In genomic region chr9:10436771-10437170, GRCh38 we compare ENCODE assay signal across 27 cellular contexts.
"Had no signal": no experiment of that assay in that cellular context is flagged by ENCODE, and none has a peak within 500 bp of the region (broad histone marks: within the 10 kb centered on the region; RNA-seq: fewer than 3 reads in every experiment).

No MANE protein-coding gene starts in this region.

- H3K4me1 ChIP-seq: left lung, right atrium auricular region, right lobe of liver, stomach, testis, thyroid gland, transverse colon, upper lobe of left lung, vagina had no signal

- DNase-seq: hippocampal formation; kidney; left colon; left lung; midbrain; mucosa of descending colon; naive thymus-derived CD4-positive, alpha-beta T cell; ovary; right lobe of liver; stimulated activated CD4-positive, alpha-beta T cell treated with anti-CD3 and anti-CD28 coated beads, Interleukin-12 subunit alpha, Interleukin-12 subunit beta, amount 100 ng/mL, for 4 hours; stimulated activated CD4-positive, alpha-beta T cell treated with anti-CD3 and anti-CD28 coated beads, Interleukin-15, amount 100 ng/mL, for 24 hours; stimulated activated CD4-positive, alpha-beta T cell treated with anti-CD3 and anti-CD28 coated beads, Interleukin-2, amount 100 ng/mL, for 24 hours; stimulated activated CD4-positive, alpha-beta T cell treated with anti-CD3 and anti-CD28 coated beads, Interleukin-4, amount 100 ng/mL, for 1 hour; stimulated activated naive B cell treated with anti-CD40 and anti-IgM and Interleukin-4, amounts not matched to agents 10 μg/mL and 1 μg/mL and 100 μg/mL, for 72 hours; stimulated activated naive CD8-positive, alpha-beta T cell treated with anti-CD3 and anti-CD28 coated beads, Interleukin-15, Interleukin-2, amounts not matched to agents 100 U/mL and 50 U/mL, for 24 hours; stomach; testis; thyroid gland; transverse colon; upper lobe of left lung had no signal

- H3K27me3 Mint-ChIP-seq: memory B cell; naive thymus-derived CD4-positive, alpha-beta T cell; natural killer cell treated with Interleukin-12 subunit alpha and Interleukin-12 subunit beta and Interleukin-15 and Interleukin-18, amount 100 ng/mL, for 72 hours; progenitor cell of endocrine pancreas; stimulated activated naive B cell treated with anti-CD40 and anti-IgM and Interleukin-4, amounts not matched to agents 10 μg/mL and 1 μg/mL and 100 μg/mL, for 72 hours had no signal

- H3K4me3 Mint-ChIP-seq: memory B cell; naive thymus-derived CD4-positive, alpha-beta T cell; natural killer cell treated with Interleukin-12 subunit alpha and Interleukin-12 subunit beta and Interleukin-15 and Interleukin-18, amount 100 ng/mL, for 72 hours; stimulated activated naive B cell treated with anti-CD40 and anti-IgM and Interleukin-4, amounts not matched to agents 10 μg/mL and 1 μg/mL and 100 μg/mL, for 72 hours had no signal

- H3K9me3 ChIP-seq: left lung, mucosa of descending colon, ovary, right atrium auricular region, right lobe of liver, stomach, testis, thyroid gland, transverse colon, upper lobe of left lung, vagina had no signal

- H3K27me3 ChIP-seq: left lung, ovary, right atrium auricular region, right lobe of liver, stomach, testis, thyroid gland, transverse colon, upper lobe of left lung, vagina had no signal

- H3K36me3 ChIP-seq: left lung, ovary, right atrium auricular region, right lobe of liver, stomach, thyroid gland, transverse colon, upper lobe of left lung, vagina had no signal

- H3K27ac Mint-ChIP-seq: memory B cell; naive thymus-derived CD4-positive, alpha-beta T cell; natural killer cell treated with Interleukin-12 subunit alpha and Interleukin-12 subunit beta and Interleukin-15 and Interleukin-18, amount 100 ng/mL, for 72 hours; progenitor cell of endocrine pancreas; stimulated activated naive B cell treated with anti-CD40 and anti-IgM and Interleukin-4, amounts not matched to agents 10 μg/mL and 1 μg/mL and 100 μg/mL, for 72 hours had no signal

- ATAC-seq: left colon; left lung; mucosa of descending colon; naive thymus-derived CD4-positive, alpha-beta T cell; natural killer cell treated with Interleukin-12 subunit alpha and Interleukin-12 subunit beta and Interleukin-15 and Interleukin-18, amount 100 ng/mL, for 72 hours; right lobe of liver; stimulated activated naive B cell treated with anti-CD40 and anti-IgM and Interleukin-4, amounts not matched to agents 10 μg/mL and 1 μg/mL and 100 μg/mL, for 72 hours; stimulated activated naive CD8-positive, alpha-beta T cell treated with anti-CD3 and anti-CD28 coated beads, Interleukin-15, Interleukin-2, amounts not matched to agents 100 U/mL and 50 U/mL, for 24 hours had no signal

- H3K4me2 ChIP-seq: smooth muscle cell had no signal

- H3K4me1 Mint-ChIP-seq: memory B cell; naive thymus-derived CD4-positive, alpha-beta T cell; stimulated activated naive B cell treated with anti-CD40 and anti-IgM and Interleukin-4, amounts not matched to agents 10 μg/mL and 1 μg/mL and 100 μg/mL, for 72 hours had no signal

- H3K27ac ChIP-seq: left lung, ovary, right atrium auricular region, right lobe of liver, stomach, testis, thyroid gland, transverse colon, upper lobe of left lung, vagina had no signal

- H3K36me3 Mint-ChIP-seq: memory B cell; naive thymus-derived CD4-positive, alpha-beta T cell; stimulated activated naive B cell treated with anti-CD40 and anti-IgM and Interleukin-4, amounts not matched to agents 10 μg/mL and 1 μg/mL and 100 μg/mL, for 72 hours had no signal

- H3K4me3 ChIP-seq: left lung, lung, mucosa of descending colon, ovary, right atrium auricular region, right lobe of liver, smooth muscle cell, stomach, testis, thyroid gland, transverse colon, upper lobe of left lung, vagina had no signal
